Comparison of ENCODE assay signal across 7 cellular contexts in genomic region chrX:153944140-153944799, GRCh38. TPM values are rescaled to one million over a fixed set of nuclear protein-coding genes. Genes with fewer than 3 reads are reported as not detected.
DNase-seq lines count a peak whose midpoint lies in the region; ATAC-seq and TF ChIP-seq lines count a peak whose summit lies in the region.

TSS of gene RENBP (minus strand) at chrX:153944643. CDS start at chrX:153944610, 33 bp downstream.

- peak within 1 kb of the TSS; percentile 90 for H3K27ac Mint-ChIP-seq in activated CD4-positive, alpha-beta T cell treated with anti-CD3 and anti-CD28 coated beads, Interleukin-2, amount 10 ng/mL, durations not matched to agents 7 days and 5 days

- TF ChIP-seq CTCF in osteoblast (IDR thresholded peaks at IDR 0.05; ENCODE audit: extremely low read depth, low read depth, low read length): no peak

- no peaks in the 10 kb centered on the region for H3K79me2 ChIP-seq in osteoblast (ENCODE audit: insufficient read depth, low read length)

- 0 out of 2 replicates have a peak, but pooled peaks cover 5% of the 10 kb centered on the region for H3K4me1 ChIP-seq in HUES64 (ENCODE audit: insufficient read depth, low read length)
- H3K4me1 ChIP-seq in osteoblast (ENCODE audit: insufficient read depth, low read length): no peaks in the 10 kb centered on the region

- H3K4me3 Mint-ChIP-seq in activated CD4-positive, alpha-beta T cell treated with anti-CD3 and anti-CD28 coated beads, Interleukin-2, amount 10 ng/mL, durations not matched to agents 7 days and 5 days: peak within 1 kb of the TSS; percentile 81

- WGBS in HUES64: 27% methylated on average over 30 of the region's 31 CpGs

- H3K9ac ChIP-seq in HUES64 (ENCODE audit: low read depth, low read length): no peak within 1 kb of the TSS

- POLR2A ChIA-PET in activated CD4-positive, alpha-beta T cell treated with anti-CD3 and anti-CD28 coated beads, Interleukin-2, amount 10 ng/mL, durations not matched to agents 7 days and 5 days (lab: Charles Lee): no interaction called here

- no peaks in the 10 kb centered on the region for H3K27me3 ChIP-seq in HUES64 (ENCODE audit: insufficient read depth, low read length)
- peaks cover 5% of the 10 kb centered on the region for H3K27me3 ChIP-seq in osteoblast (ENCODE audit: insufficient read depth, low read length)

- peak; percentile 50 for DNase-seq in activated CD4-positive, alpha-beta T cell treated with anti-CD3 and anti-CD28 coated beads, Interleukin-2, amount 10 ng/mL, durations not matched to agents 7 days and 5 days
- DNase-seq in head of caudate nucleus (peak; percentile 49 to 80 (median 70)), osteoblast (ENCODE audit: insufficient read length, low spot score, missing footprints) (no peak), NCI-H146 (lab: John Stamatoyannopoulos, UW) (no peak), NCI-H524 treated with DMSO at 0.1 percent for 48 hours (lab: John Stamatoyannopoulos, UW) (no peak)

- peak within 1 kb of the TSS; percentile 36 for H3K4me3 ChIP-seq in HUES64 (ENCODE audit: low read length)
- H3K4me3 ChIP-seq in osteoblast (ENCODE audit: insufficient read depth, low read length): peak within 1 kb of the TSS; percentile 51

- ATAC-seq in HG03432 (IDR thresholded peaks at IDR 0.05; ENCODE audit: unreplicated experiment): no peak

- H3K9me3 ChIP-seq in HUES64 (ENCODE audit: insufficient read depth, low read depth, low read length) (no peaks in the 10 kb centered on the region), osteoblast (ENCODE audit: low read depth, low read length) (no peaks in the 10 kb centered on the region)

- H3K9me3 Mint-ChIP-seq in activated CD4-positive, alpha-beta T cell treated with anti-CD3 and anti-CD28 coated beads, Interleukin-2, amount 10 ng/mL, durations not matched to agents 7 days and 5 days: no peaks in the 10 kb centered on the region

- CTCF ChIA-PET in activated CD4-positive, alpha-beta T cell treated with anti-CD3 and anti-CD28 coated beads, Interleukin-2, amount 10 ng/mL, durations not matched to agents 7 days and 5 days (lab: Charles Lee): interaction anchor here (1.6 to 10.3 kb wide), 4 partner anchors 16 to 180 kb away, joined by 3 to 205 read pairs (median 44); partner anchors contain the start of genes ARHGAP4, HCFC1, NAA10 and PLXNB3

- peaks cover 10% of the 10 kb centered on the region for H3K36me3 Mint-ChIP-seq in activated CD4-positive, alpha-beta T cell treated with anti-CD3 and anti-CD28 coated beads, Interleukin-2, amount 10 ng/mL, durations not matched to agents 7 days and 5 days (ENCODE audit: low read depth)

- no peaks in the 10 kb centered on the region for H4K20me1 ChIP-seq in osteoblast (ENCODE audit: insufficient read depth, low read length)

- no peaks in the 10 kb centered on the region for H3K27me3 Mint-ChIP-seq in activated CD4-positive, alpha-beta T cell treated with anti-CD3 and anti-CD28 coated beads, Interleukin-2, amount 10 ng/mL, durations not matched to agents 7 days and 5 days

- peak within 1 kb of the TSS; percentile 23 for H3K4me2 ChIP-seq in osteoblast (ENCODE audit: insufficient read depth, low read length)

- H2AFZ ChIP-seq in osteoblast (ENCODE audit: low read length): peak within 1 kb of the TSS; percentile 47

- intact Hi-C loops in head of caudate nucleus (cut with DNase I): no loop called here

- H3K27ac ChIP-seq in HUES64 (ENCODE audit: low read depth, low read length) (no peak within 1 kb of the TSS), osteoblast (ENCODE audit: low read depth, low read length) (no peak within 1 kb of the TSS)

- H3K36me3 ChIP-seq in HUES64 (ENCODE audit: insufficient read depth, low read length) (peaks cover 9% of the 10 kb centered on the region; the same call in 1 of the 2 replicates), osteoblast (ENCODE audit: insufficient read depth, low read length) (peaks cover under 1% of the 10 kb centered on the region)

- H3K4me1 Mint-ChIP-seq in activated CD4-positive, alpha-beta T cell treated with anti-CD3 and anti-CD28 coated beads, Interleukin-2, amount 10 ng/mL, durations not matched to agents 7 days and 5 days: peaks cover 25% of the 10 kb centered on the region

RNA-seq across cellular contexts. Expression of gene RENBP, which starts in this region (rescaled TPM):
- 5.8 TPM for polyA plus RNA-seq in HUES64 (2013, experiment 1 of 2)
- 6.9 TPM for polyA plus RNA-seq in HUES64 (2013, experiment 2 of 2)
- 10 to 100 TPM; 14.2 to 16.5 TPM for total RNA-seq in activated CD4-positive, alpha-beta T cell treated with anti-CD3 and anti-CD28 coated beads, Interleukin-2, amount 10 ng/mL, durations not matched to agents 7 days and 5 days
- 6.5 TPM in 2 replicates for total RNA-seq in osteoblast

Comparison
In these comparisons a context has a peak if more than half of its experiments do, and no peak if none do; other contexts are left out.
1. DNase-seq: peak in activated CD4-positive, alpha-beta T cell treated with anti-CD3 and anti-CD28 coated beads, Interleukin-2, amount 10 ng/mL, durations not matched to agents 7 days and 5 days (single experiment) and head of caudate nucleus (42 of 42); none in osteoblast (single experiment), NCI-H146 (single experiment) and NCI-H524 treated with DMSO at 0.1 percent for 48 hours (single experiment).